In genomic region chr1:7299329-7299799, GRCh38 we compare ENCODE assay signal across 8 cellular contexts.
A peak's percentile ranks its signal among the peaks of the same experiment; 100 is the strongest.
DNase-seq lines count a peak whose midpoint lies in the region; ATAC-seq and TF ChIP-seq lines count a peak whose summit lies in the region.

No MANE protein-coding gene starts in this region.

- no peaks in the 10 kb centered on the region for H3K9me3 ChIP-seq in body of pancreas

- TF ChIP-seq POLR2A in body of pancreas (IDR thresholded peaks at IDR 0.05): no peak

- H3K4me1 ChIP-seq in body of pancreas: no peaks in the 10 kb centered on the region

- no peak for TF ChIP-seq CTCF in body of pancreas (IDR thresholded peaks at IDR 0.05)

- peak; percentile 97 for DNase-seq in HS-27A (ENCODE audit: low read depth)
- peak; percentile 16 to 52 (median 34) for DNase-seq in body of pancreas
- DNase-seq in iPS-NIHi7 (ENCODE audit: extremely low spot score): peak; percentile 78
- peak; percentile 94 for DNase-seq in stromal cell of bone marrow (ENCODE audit: low read depth)
- DNase-seq in NCI-H2081 treated with DMSO at 0.1 percent for 48 hours (lab: John Stamatoyannopoulos, UW): no peak

- 34 to 53% methylated on average over 8 of the region's 8 CpGs for WGBS in body of pancreas, 2 donors

- no peak overlapping the region for H3K4me3 ChIP-seq in body of pancreas

- intact Hi-C loops in body of pancreas (cut with DNase I): no loop called here

- H3K27ac ChIP-seq in body of pancreas: no peak overlapping the region

- no peaks in the 10 kb centered on the region for H3K36me3 ChIP-seq in body of pancreas (replicated peaks in 1 of 2; ENCODE audit: insufficient read depth in 1 of 2, low read depth in 2 of 2)

- ATAC-seq in body of pancreas (peak; percentile 58), HG02623 (IDR thresholded peaks at IDR 0.05; ENCODE audit: unreplicated experiment) (no peak), HG03442 (IDR thresholded peaks at IDR 0.05; ENCODE audit: unreplicated experiment) (no peak), GM19035 (IDR thresholded peaks at IDR 0.05; ENCODE audit: unreplicated experiment) (no peak)

- no peaks in the 10 kb centered on the region for H3K27me3 ChIP-seq in body of pancreas
